ENCODE assay signal across 8 cellular contexts in the genomic region with DNA sequence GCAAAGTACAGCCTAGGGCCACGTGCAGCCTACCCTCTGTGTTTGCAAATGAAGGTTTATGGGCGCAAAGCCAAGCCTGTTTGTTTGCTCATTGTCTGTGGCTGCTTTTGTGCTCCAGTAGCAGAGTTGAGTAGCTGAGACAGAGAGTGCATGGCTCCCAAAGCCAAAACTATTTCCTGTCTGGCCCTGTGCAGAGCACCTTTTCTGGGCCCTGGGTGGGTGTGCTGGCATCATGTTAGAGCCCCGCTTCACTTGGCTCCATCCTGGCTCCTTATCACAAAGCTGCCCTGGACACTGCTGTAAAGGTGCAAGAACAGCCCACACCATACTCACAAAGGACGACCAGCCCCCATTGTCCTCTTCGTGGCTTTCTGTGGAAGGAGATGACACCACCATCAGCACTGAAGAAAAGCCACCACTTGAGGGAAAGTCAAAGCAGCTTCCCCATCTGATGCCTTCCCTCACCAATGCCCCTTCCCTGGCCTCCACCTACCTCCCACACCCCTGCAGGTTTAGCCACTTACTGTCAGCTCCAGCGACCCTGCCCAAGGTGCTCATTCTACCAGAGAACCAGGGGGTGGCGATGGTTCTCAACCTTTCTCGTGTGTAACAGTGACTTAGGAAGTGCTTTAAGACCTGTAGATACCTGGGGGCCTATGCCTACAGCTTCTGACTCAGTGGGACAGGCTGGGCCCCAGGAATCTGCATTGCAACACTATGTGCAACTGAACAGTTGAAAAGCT. TPM values are rescaled to one million over a fixed set of nuclear protein-coding genes. Genes with fewer than 3 reads are reported as not detected.
DNase-seq lines count a peak whose midpoint lies in the region; ATAC-seq and TF ChIP-seq lines count a peak whose summit lies in the region.

No MANE protein-coding gene starts in this region.

- DNase-seq in heart right ventricle (no peak), right cardiac atrium (no peak), PC-3 (peak; percentile 25), osteoblast (ENCODE audit: insufficient read length, low spot score, missing footprints) (no peak), mesenchymal stem cell (no peak)
- peak; percentile 34 for DNase-seq in activated naive CD8-positive, alpha-beta T cell treated with anti-CD3 and anti-CD28 coated beads, Interleukin-2, amount 50 U/mL, for 16 hours (ENCODE audit: low read depth, low spot score)

- no peak overlapping the region for H2BK120ac ChIP-seq in mesenchymal stem cell (ENCODE audit: low read depth, low read length)

- no peaks in the 10 kb centered on the region for H3K9me2 ChIP-seq in PC-3 (replicated peaks; ENCODE audit: low read length)

- H3K18ac ChIP-seq in mesenchymal stem cell (ENCODE audit: low read depth in 1 of 2, low read length in 2 of 2), result no peak overlapping the region

- peak in 3 of 8 donors; percentile 26 to 45 (median 42) for ATAC-seq in heart right ventricle
- no peak for ATAC-seq in right cardiac atrium
- ATAC-seq in PC-3, result peak; percentile 38; the same call in 1 of the 2 replicates
- ATAC-seq in GM19463 (IDR thresholded peaks at IDR 0.05; ENCODE audit: unreplicated experiment), result no peak
- ATAC-seq in HG03432 (IDR thresholded peaks at IDR 0.05; ENCODE audit: unreplicated experiment), result no peak

- H3K9ac ChIP-seq in PC-3 (ENCODE audit: low read length), result no peak overlapping the region
- no peak overlapping the region for H3K9ac ChIP-seq in mesenchymal stem cell (ENCODE audit: low read length)

- H3K4me1 ChIP-seq in heart right ventricle (peaks cover 0 to 97% (median 7%) of the 10 kb centered on the region in 9 donors), right cardiac atrium (ENCODE audit: control insufficient read depth, insufficient read depth, low read length) (peaks cover under 1% of the 10 kb centered on the region), PC-3 (ENCODE audit: insufficient read depth, low read length) (no peaks in the 10 kb centered on the region), osteoblast (ENCODE audit: insufficient read depth, low read length) (no peaks in the 10 kb centered on the region), mesenchymal stem cell (ENCODE audit: control insufficient read depth, insufficient read depth, low read depth, low read length) (peaks cover 3% of the 10 kb centered on the region)

- H3K36me3 ChIP-seq in heart right ventricle (peaks cover 0 to 79% (median 0%) of the 10 kb centered on the region in 9 donors), PC-3 (ENCODE audit: low read depth, low read length) (no peaks in the 10 kb centered on the region), osteoblast (ENCODE audit: insufficient read depth, low read length) (no peaks in the 10 kb centered on the region), mesenchymal stem cell (ENCODE audit: control insufficient read depth in 1 of 2, insufficient read depth in 2 of 2, low read depth in 1 of 2, low read length in 2 of 2) (no peaks in the 10 kb centered on the region)

- no peak overlapping the region for H2AK5ac ChIP-seq in mesenchymal stem cell (ENCODE audit: low read length, severe bottlenecking)

- intact Hi-C loops in heart right ventricle (cut with DNase I), result loop anchor here in 1 of 10 donors (2.0 kb wide), 1 partner anchor 147 kb away; no protein-coding TSS in a partner anchor
- intact Hi-C loops in right cardiac atrium (cut with DNase I), result loop anchor here in 1 of 4 donors (10.0 kb wide), 2 partner anchors 71 to 141 kb away; no protein-coding TSS in a partner anchor
- intact Hi-C loops in PC-3 (cut with micrococcal nuclease), result no loop called here

- H3K27ac ChIP-seq in heart right ventricle, result peak overlapping the region in 1 of 10 donors; percentile 88
- H3K27ac ChIP-seq in right cardiac atrium (ENCODE audit: low read length), result no peak overlapping the region
- H3K27ac ChIP-seq in PC-3 (ENCODE audit: low read length), result no peak overlapping the region
- H3K27ac ChIP-seq in osteoblast (ENCODE audit: low read depth, low read length), result no peak overlapping the region
- H3K27ac ChIP-seq in mesenchymal stem cell (ENCODE audit: low read length, poor library complexity, severe bottlenecking), result no peak overlapping the region

- no TSS peak for BruUV-seq in PC-3 (replicated peaks; lab: Mats Ljungman, UMichigan)

- no peaks in the 10 kb centered on the region for H3K27me3 ChIP-seq in heart right ventricle
- H3K27me3 ChIP-seq in right cardiac atrium (ENCODE audit: control insufficient read depth, insufficient read depth), result no peaks in the 10 kb centered on the region
- no peaks in the 10 kb centered on the region for H3K27me3 ChIP-seq in PC-3 (ENCODE audit: low read length)
- no peaks in the 10 kb centered on the region for H3K27me3 ChIP-seq in osteoblast (ENCODE audit: insufficient read depth, low read length)
- H3K27me3 ChIP-seq in mesenchymal stem cell (ENCODE audit: control insufficient read depth in 1 of 2, insufficient read depth in 1 of 2, low read length in 2 of 2), result peaks cover 18 to 23% of the 10 kb centered on the region in 2 experiments

- TF ChIP-seq CTCF in heart right ventricle (IDR thresholded peaks at IDR 0.05) (peak in 7 of 9 donors; percentile 17 to 69 (median 34)), PC-3 (conservative IDR thresholded peaks at IDR 0.05; ENCODE audit: low read depth, low read length) (peak; percentile 32; the same call in 1 of the 2 replicates), osteoblast (IDR thresholded peaks at IDR 0.05; ENCODE audit: extremely low read depth, low read depth, low read length) (peak; percentile 21)

- no peaks in the 10 kb centered on the region for H3K79me1 ChIP-seq in mesenchymal stem cell (replicated peaks; ENCODE audit: low read length, poor library complexity, severe bottlenecking)

- no peak overlapping the region for H3K14ac ChIP-seq in mesenchymal stem cell (ENCODE audit: low read length in 2 of 2)

- no peaks in the 10 kb centered on the region for H3K9me3 ChIP-seq in heart right ventricle
- H3K9me3 ChIP-seq in right cardiac atrium (ENCODE audit: control insufficient read depth, low read length), result no peaks in the 10 kb centered on the region
- H3K9me3 ChIP-seq in PC-3 (ENCODE audit: low read length), result no peaks in the 10 kb centered on the region
- no peaks in the 10 kb centered on the region for H3K9me3 ChIP-seq in osteoblast (ENCODE audit: low read depth, low read length)
- no peaks in the 10 kb centered on the region for H3K9me3 ChIP-seq in mesenchymal stem cell (ENCODE audit: control insufficient read depth, low read length)

- H2BK5ac ChIP-seq in mesenchymal stem cell (ENCODE audit: low read depth, low read length, poor library complexity, severe bottlenecking), result no peak overlapping the region

- H4K8ac ChIP-seq in mesenchymal stem cell (ENCODE audit: low read length), result no peak overlapping the region

- no peaks in the 10 kb centered on the region for H3K79me2 ChIP-seq in PC-3 (ENCODE audit: low read length)
- H3K79me2 ChIP-seq in osteoblast (ENCODE audit: insufficient read depth, low read length), result no peaks in the 10 kb centered on the region

- H3K4ac ChIP-seq in mesenchymal stem cell (ENCODE audit: low read depth in 1 of 2, low read length in 2 of 2), result no peak overlapping the region

- H3K4me2 ChIP-seq in PC-3 (ENCODE audit: low read length) (no peak overlapping the region), osteoblast (ENCODE audit: insufficient read depth, low read length) (no peak overlapping the region), mesenchymal stem cell (ENCODE audit: low read length, poor library complexity, severe bottlenecking) (no peak overlapping the region)

- H2AFZ ChIP-seq in PC-3 (ENCODE audit: low read length) (no peak overlapping the region), osteoblast (ENCODE audit: low read length) (no peak overlapping the region), mesenchymal stem cell (ENCODE audit: low read depth, low read length) (no peak overlapping the region)

- H3K4me3 ChIP-seq in heart right ventricle, result no peak overlapping the region
- H3K4me3 ChIP-seq in right cardiac atrium (ENCODE audit: low read length), result no peak overlapping the region
- no peak overlapping the region for H3K4me3 ChIP-seq in PC-3 (ENCODE audit: low read length)
- H3K4me3 ChIP-seq in osteoblast (ENCODE audit: insufficient read depth, low read length), result no peak overlapping the region
- no peak overlapping the region for H3K4me3 ChIP-seq in mesenchymal stem cell (ENCODE audit: insufficient read depth in 1 of 2, low read depth in 1 of 2, low read length in 2 of 2)

- POLR2A ChIA-PET in PC-3 (lab: Charles Lee; ENCODE audit: unreplicated experiment), result no interaction called here

- CTCF ChIA-PET in PC-3 (lab: Charles Lee), result no interaction called here

- H3F3A ChIP-seq in PC-3 (ENCODE audit: low read length, unreplicated experiment), result no peaks in the 10 kb centered on the region

- H4K91ac ChIP-seq in mesenchymal stem cell (ENCODE audit: low read length), result no peak overlapping the region

- no peak overlapping the region for H2BK15ac ChIP-seq in mesenchymal stem cell (ENCODE audit: low read depth, poor library complexity, severe bottlenecking)

- no peak overlapping the region for H3K23ac ChIP-seq in mesenchymal stem cell (ENCODE audit: low read length in 2 of 2)

- H4K20me1 ChIP-seq in PC-3 (ENCODE audit: low read length), result no peaks in the 10 kb centered on the region
- no peaks in the 10 kb centered on the region for H4K20me1 ChIP-seq in osteoblast (ENCODE audit: insufficient read depth, low read length)

- no peak overlapping the region for H2BK12ac ChIP-seq in mesenchymal stem cell (ENCODE audit: low read length in 2 of 2)

- 68 to 74% methylated on average over 8 of the region's 8 CpGs for WGBS in heart right ventricle, 2 donors
- WGBS in right cardiac atrium, result 71% methylated on average over 8 of the region's 8 CpGs
- WGBS in mesenchymal stem cell, result 55% methylated on average over 8 of the region's 8 CpGs

RNA-seq across cellular contexts. Expression of a gene that starts 23.4 kb away (rescaled TPM):
- total RNA-seq in heart right ventricle (10 to 100 TPM in 2 of 10 donors, 1 to 10 TPM in 8; 3.2 to 35.1 (median 4.6) TPM), right cardiac atrium (10 to 100 TPM in 3 of 4 donors, 1 to 10 TPM in 1; 7.2 to 10.9 (median 10.4) TPM), PC-3 (2014; rRNA removed) (not detected in 2 replicates), osteoblast (not detected in 2 replicates)
- polyA plus RNA-seq in heart right ventricle (1 to 10 TPM; 2.7 to 5.2 TPM), right cardiac atrium (3.0 TPM)
- 0.10 TPM for polyA plus RNA-seq in mesenchymal stem cell (2013, experiment 1 of 2)
- 0.05 TPM for polyA plus RNA-seq in mesenchymal stem cell (2013, experiment 2 of 2)

RNA-seq across cellular contexts. Expression of a gene that starts 41.4 kb away (rescaled TPM):
- total RNA-seq in heart right ventricle (1 to 10 TPM in 1 of 10 donors, under 1 TPM in 1, not detected in 8; 0.56 to 1.1 TPM), right cardiac atrium (under 1 TPM in 3 of 4 donors, not detected in 1; 0.47 to 0.75 (median 0.49) TPM), PC-3 (2014; rRNA removed) (not detected in 2 replicates), osteoblast (not detected in 2 replicates)
- polyA plus RNA-seq in heart right ventricle (not detected), right cardiac atrium (0.68 TPM)
- not detected for polyA plus RNA-seq in mesenchymal stem cell (2013, experiment 1 of 2)
- not detected for polyA plus RNA-seq in mesenchymal stem cell (2013, experiment 2 of 2)

Comparison
In these comparisons a context has a peak if more than half of its experiments do, and no peak if none do; other contexts are left out.
1. DNase-seq: peak in PC-3 (single experiment) and activated naive CD8-positive, alpha-beta T cell treated with anti-CD3 and anti-CD28 coated beads, Interleukin-2, amount 50 U/mL, for 16 hours (single experiment); none in heart right ventricle (0 of 2), right cardiac atrium (0 of 3), osteoblast (single experiment) and mesenchymal stem cell (single experiment).
2. Peak in every context shown above with its lines, with median percentiles within 50 percentile points of each other: CTCF ChIP-seq.